20 cellular contexts compared by ENCODE assay signal in genomic region chr18:9856097-9856496, GRCh38. TPM values are rescaled to one million over a fixed set of nuclear protein-coding genes. Genes with fewer than 3 reads are reported as not detected.
DNase-seq lines count a peak whose midpoint lies in the region; ATAC-seq and TF ChIP-seq lines count a peak whose summit lies in the region.
"Had no signal": no experiment of that assay in that cellular context is flagged by ENCODE, and none has a peak within 500 bp of the region (broad histone marks: within the 10 kb centered on the region; RNA-seq: fewer than 3 reads in every experiment).

No MANE protein-coding gene starts in this region.

- intact Hi-C loops in ascending aorta (cut with DNase I): no loop called here
- intact Hi-C loops in lower lobe of right lung (cut with DNase I): no loop called here

- H3K9me3 ChIP-seq in ascending aorta (no peaks in the 10 kb centered on the region), lower lobe of right lung (no peaks in the 10 kb centered on the region), stomach smooth muscle (ENCODE audit: control insufficient read depth in 2 of 2, low read length in 2 of 2) (no peaks in the 10 kb centered on the region)
- H3K9me3 ChIP-seq: SJSA1 had no signal

- H3K4me3 ChIP-seq in ascending aorta: no peak overlapping the region
- no peak overlapping the region for H3K4me3 ChIP-seq in lower lobe of right lung
- peak overlapping the region; percentile 47 to 54 for H3K4me3 ChIP-seq in stomach smooth muscle (ENCODE audit: low read length in 2 of 2)
- H3K4me3 ChIP-seq: SJSA1 had no signal

- TF ChIP-seq CTCF in ascending aorta (IDR thresholded peaks at IDR 0.05): no peak
- no peak for TF ChIP-seq CTCF in lower lobe of right lung (IDR thresholded peaks at IDR 0.05)

- in situ Hi-C loops in KBM-7 (cut with MboI; ENCODE audit: low pct_unique_long_range_greater_than_20kb, low sequenced_read_pairs): no loop called here

- H3K27me3 ChIP-seq in ascending aorta: no peaks in the 10 kb centered on the region
- no peaks in the 10 kb centered on the region for H3K27me3 ChIP-seq in lower lobe of right lung (ENCODE audit: low read depth)
- no peaks in the 10 kb centered on the region for H3K27me3 ChIP-seq in stomach smooth muscle (ENCODE audit: control insufficient read depth in 1 of 2, insufficient read depth in 2 of 2, low read length in 2 of 2)
- H3K27me3 ChIP-seq: SJSA1 had no signal

- H3K36me3 ChIP-seq in ascending aorta (peaks cover 8 to 9% of the 10 kb centered on the region in 2 donors), lower lobe of right lung (peaks cover 17% of the 10 kb centered on the region), stomach smooth muscle (ENCODE audit: control insufficient read depth in 2 of 2, insufficient read depth in 2 of 2, low read length in 2 of 2) (peaks cover 0 to 13% of the 10 kb centered on the region in 2 donors)

- H3K27ac ChIP-seq in ascending aorta (peak overlapping the region; percentile 71 to 74), lower lobe of right lung (peak overlapping the region; percentile 83), stomach smooth muscle (ENCODE audit: low read length) (peak overlapping the region; percentile 98)
- H3K27ac ChIP-seq: SJSA1 had no signal

- DNase-seq in KBM-7 (peak; percentile 39), ascending aorta (ENCODE audit: low spot score in 2 of 2) (no peak), lower lobe of right lung (no peak), HuH-7.5 (ENCODE audit: low spot score) (no peak), NCI-H1048 (lab: John Stamatoyannopoulos, UW) (no peak), NCI-H187 treated with DMSO at 0.1 percent for 48 hours (lab: John Stamatoyannopoulos, UW) (no peak)
- DNase-seq: activated CD8-positive, alpha-beta memory T cell treated with anti-CD3 and anti-CD28 coated beads, Interleukin-2, amount 50 U/mL, for 48 hours; anterior cingulate cortex; NCI-H2081 treated with DMSO at 0.1 percent for 48 hours; NCI-H524; OCI-M1; retina; stimulated activated naive CD8-positive, alpha-beta T cell treated with anti-CD3 and anti-CD28 coated beads, Interleukin-15, amount 100 ng/mL, for 72 hours; T1000 had no signal

- H3K4me1 ChIP-seq in ascending aorta: peaks cover 0 to 15% of the 10 kb centered on the region in 2 donors
- peaks cover 56% of the 10 kb centered on the region for H3K4me1 ChIP-seq in lower lobe of right lung
- peaks cover 20% of the 10 kb centered on the region for H3K4me1 ChIP-seq in stomach smooth muscle (ENCODE audit: control insufficient read depth, insufficient read depth, low read length)

- ATAC-seq in lower lobe of right lung: peak in 1 of 2 donors; percentile 33
- no peak for ATAC-seq in GM18870 (IDR thresholded peaks at IDR 0.05; ENCODE audit: unreplicated experiment)
- ATAC-seq: activated CD4-positive, CD25-positive, alpha-beta regulatory T cell treated with anti-CD3 and anti-CD28 coated beads, Interleukin-2, amount 50 U/mL, for 24 hours; natural killer cell treated with Interleukin-12 subunit alpha and Interleukin-12 subunit beta and Interleukin-15 and Interleukin-18, amount 100 ng/mL, for 72 hours; stimulated activated naive CD8-positive, alpha-beta T cell treated with anti-CD3 and anti-CD28 coated beads, Interleukin-15, amount 100 ng/mL, for 72 hours had no signal

- H3K9ac ChIP-seq in stomach smooth muscle (ENCODE audit: low read length in 2 of 2): peak overlapping the region; percentile 30 to 69

RNA-seq across cellular contexts. Expression of gene TXNDC2, which starts 29.7 kb away (rescaled TPM):
- total RNA-seq in ascending aorta (not detected), lower lobe of right lung (0.12 TPM)
- total RNA-seq: glomerular endothelial cell; natural killer cell treated with Interleukin-12 subunit alpha and Interleukin-12 subunit beta and Interleukin-15 and Interleukin-18, amount 100 ng/mL, for 72 hours had no signal

RNA-seq across cellular contexts. Expression of gene VAPA, which starts 57.7 kb away (rescaled TPM):
- total RNA-seq in ascending aorta: 109 TPM
- 235 TPM for total RNA-seq in lower lobe of right lung

Comparison
In these comparisons a context has a peak if more than half of its experiments do, and no peak if none do; other contexts are left out.
1. H3K4me3 ChIP-seq: peak in stomach smooth muscle (2 of 2); none in ascending aorta (0 of 2) and lower lobe of right lung (single experiment).
2. Peak in every context shown above with its lines, with median percentiles within 50 percentile points of each other: H3K27ac ChIP-seq.